24 cellular contexts compared by ENCODE assay signal in genomic region chr19:53140351-53140750, GRCh38.
"Had no signal": no experiment of that assay in that cellular context is flagged by ENCODE, and none has a peak within 500 bp of the region (broad histone marks: within the 10 kb centered on the region; RNA-seq: fewer than 3 reads in every experiment).

No MANE protein-coding gene starts in this region.

- H3K4me1 ChIP-seq: colonic mucosa, psoas muscle, spleen, thyroid gland had no signal

- FAIRE-seq: endometrium, frontal cortex, keratinocyte had no signal

- H3K27me3 Mint-ChIP-seq: central memory CD8-positive, alpha-beta T cell; dendritic cell treated with granulocyte-macrophage colony-stimulating factor and Interleukin-4, amounts not matched to agents 40 ng/mL and 50 ng/mL, for 4 days; memory B cell; naive thymus-derived CD8-positive, alpha-beta T cell; stimulated activated naive B cell treated with anti-CD40 and anti-IgM and Interleukin-4, amounts not matched to agents 10 μg/mL and 1 μg/mL and 100 μg/mL, for 72 hours; stimulated activated naive CD8-positive, alpha-beta T cell treated with anti-CD3 and anti-CD28 coated beads, Interleukin-15, Interleukin-2, amounts not matched to agents 100 ng/mL and 50 ng/mL, for 24 hours; type B pancreatic cell had no signal

- H3K4me3 Mint-ChIP-seq: central memory CD8-positive, alpha-beta T cell; dendritic cell treated with granulocyte-macrophage colony-stimulating factor and Interleukin-4, amounts not matched to agents 40 ng/mL and 50 ng/mL, for 4 days; memory B cell; mesothelial cell of epicardium; naive thymus-derived CD8-positive, alpha-beta T cell; stimulated activated naive B cell treated with anti-CD40 and anti-IgM and Interleukin-4, amounts not matched to agents 10 μg/mL and 1 μg/mL and 100 μg/mL, for 72 hours; stimulated activated naive CD8-positive, alpha-beta T cell treated with anti-CD3 and anti-CD28 coated beads, Interleukin-15, Interleukin-2, amounts not matched to agents 100 ng/mL and 50 ng/mL, for 24 hours; type B pancreatic cell had no signal

- H3K27ac ChIP-seq: colonic mucosa, ovary, psoas muscle, skin epidermis, spleen, thyroid gland had no signal

- DNase-seq: colonic mucosa; effector memory CD4-positive, alpha-beta T cell; left ventricle myocardium superior; mucosa of descending colon; naive thymus-derived CD8-positive, alpha-beta T cell; occipital lobe; ovary; posterior cingulate gyrus; psoas muscle; right cardiac atrium; spleen; stimulated activated naive B cell treated with anti-CD40 and anti-IgM and Interleukin-4, amounts not matched to agents 10 μg/mL and 1 μg/mL and 100 μg/mL, for 72 hours; thyroid gland had no signal

- H3K27me3 ChIP-seq: colonic mucosa, ovary, spleen, thyroid gland had no signal

- H3K4me3 ChIP-seq: colonic mucosa, lung, mucosa of descending colon, ovary, psoas muscle, skin epidermis, spleen, thyroid gland had no signal

- H3K4me1 Mint-ChIP-seq: central memory CD8-positive, alpha-beta T cell; memory B cell; mesothelial cell of epicardium; naive thymus-derived CD8-positive, alpha-beta T cell; stimulated activated naive B cell treated with anti-CD40 and anti-IgM and Interleukin-4, amounts not matched to agents 10 μg/mL and 1 μg/mL and 100 μg/mL, for 72 hours had no signal

- H3K36me3 ChIP-seq: ovary had no signal

- ATAC-seq: left ventricle myocardium superior; mucosa of descending colon; naive thymus-derived CD8-positive, alpha-beta T cell; psoas muscle; right cardiac atrium; stimulated activated naive B cell treated with anti-CD40 and anti-IgM and Interleukin-4, amounts not matched to agents 10 μg/mL and 1 μg/mL and 100 μg/mL, for 72 hours had no signal

- H3K9me3 ChIP-seq: thyroid gland had no signal

- H3K27ac Mint-ChIP-seq: dendritic cell treated with granulocyte-macrophage colony-stimulating factor and Interleukin-4, amounts not matched to agents 40 ng/mL and 50 ng/mL, for 4 days; memory B cell; mesothelial cell of epicardium; naive thymus-derived CD8-positive, alpha-beta T cell; stimulated activated naive B cell treated with anti-CD40 and anti-IgM and Interleukin-4, amounts not matched to agents 10 μg/mL and 1 μg/mL and 100 μg/mL, for 72 hours; stimulated activated naive CD8-positive, alpha-beta T cell treated with anti-CD3 and anti-CD28 coated beads, Interleukin-15, Interleukin-2, amounts not matched to agents 100 ng/mL and 50 ng/mL, for 24 hours; type B pancreatic cell had no signal
